In genomic region chr1:15758953-15759661, GRCh38 we compare ENCODE assay signal across 8 cellular contexts. TPM values are rescaled to one million over a fixed set of nuclear protein-coding genes. Genes with fewer than 3 reads are reported as not detected.
DNase-seq lines count a peak whose midpoint lies in the region; ATAC-seq, FAIRE-seq and TF ChIP-seq lines count a peak whose summit lies in the region.
"Had no signal": no experiment of that assay in that cellular context is flagged by ENCODE, and none has a peak within 500 bp of the region (broad histone marks: within the 10 kb centered on the region; RNA-seq: fewer than 3 reads in every experiment).

No MANE protein-coding gene starts in this region.

- no peak for FAIRE-seq in keratinocyte (lab: Jason Lieb, UNC)

- H3K23ac ChIP-seq in IMR-90 (ENCODE audit: low read depth, low read length) = peak overlapping the region; percentile 89

- TF ChIP-seq RAD21 in IMR-90 (IDR thresholded peaks at IDR 0.05; ENCODE audit: low read length) = no peak

- H3K79me2 ChIP-seq in keratinocyte (ENCODE audit: control insufficient read depth, insufficient read depth, low read length) = peaks cover 45% of the 10 kb centered on the region

- peak overlapping the region; percentile 86 for H2AK5ac ChIP-seq in IMR-90 (ENCODE audit: low read depth, low read length)

- peak overlapping the region; percentile 66; the same call in 1 of the 2 replicates for H3K56ac ChIP-seq in IMR-90 (ENCODE audit: extremely low read depth, insufficient read depth, low read length)

- H3K9ac ChIP-seq in IMR-90 (ENCODE audit: low read depth, low read length) (peak overlapping the region; percentile 92), keratinocyte (ENCODE audit: control insufficient read depth, extremely low read depth, insufficient read depth, low read length) (peak overlapping the region; percentile 89)

- in situ Hi-C loops in IMR-90 (cut with MboI; ENCODE audit: low sequenced_read_pairs) (no loop called here), brain microvascular endothelial cell (cut with HindIII; ENCODE audit: low pct_ligation_motif_present, low sequenced_read_pairs) (no loop called here)

- H3K4me3 ChIP-seq in IMR-90 (ENCODE audit: insufficient read depth, low read depth, low read length) (peak overlapping the region; percentile 68), brain microvascular endothelial cell (ENCODE audit: low read depth, low read length) (peak overlapping the region; percentile 77), keratinocyte (ENCODE audit: control insufficient read depth in 2 of 3, extremely low read depth in 1 of 3, insufficient read depth in 2 of 3, low read depth in 1 of 3, low read length in 3 of 3) (peak overlapping the region; percentile 84 to 88 (median 84)), stomach (peak overlapping the region; percentile 60 to 78 (median 76))

- peak overlapping the region; percentile 98 for H2AK9ac ChIP-seq in IMR-90 (replicated peaks; ENCODE audit: low read depth, low read length, poor library complexity)

- H3K9me3 ChIP-seq in IMR-90 (ENCODE audit: control insufficient read depth, insufficient read depth, low read length) (no peaks in the 10 kb centered on the region), keratinocyte (ENCODE audit: control insufficient read depth, low read depth, low read length) (no peaks in the 10 kb centered on the region), stomach (no peaks in the 10 kb centered on the region)

- CTCF ChIA-PET in IMR-90 (lab: Yijun Ruan, JAX) = interaction anchor here (0.6 kb wide), 1 partner anchor 12 kb away, joined by 3 read pairs; no protein-coding TSS in a partner anchor

- peak overlapping the region; percentile 42; the same call in 1 of the 2 replicates for H3K18ac ChIP-seq in IMR-90 (ENCODE audit: low read depth, low read length)

- POLR2A ChIA-PET in IMR-90 (lab: Charles Lee; ENCODE audit: unreplicated experiment) = no interaction called here

- peak overlapping the region; percentile 82 for H2AFZ ChIP-seq in IMR-90 (replicated peaks; ENCODE audit: low read length, poor library complexity)
- H2AFZ ChIP-seq in keratinocyte (ENCODE audit: control insufficient read depth, low read length) = no peak overlapping the region

- no peak for TF ChIP-seq EP300 in stomach (IDR thresholded peaks at IDR 0.05)

- no peak overlapping the region for H2BK20ac ChIP-seq in IMR-90 (ENCODE audit: low read depth, low read length)

- H3K4ac ChIP-seq in IMR-90 (ENCODE audit: low read depth, low read length) = peak overlapping the region; percentile 92

- peak overlapping the region; percentile 47 for H2BK120ac ChIP-seq in IMR-90 (ENCODE audit: low read depth, low read length)

- dilution Hi-C loops in IMR-90 (cut with HindIII; ENCODE audit: low sequenced_read_pairs, unreplicated experiment) (no loop called here), keratinocyte (cut with MboI; ENCODE audit: extremely low pct_ligation_motif_present, low sequenced_read_pairs) (no loop called here)

- DNase-seq in IMR-90 (no peak), brain microvascular endothelial cell (no peak), keratinocyte (ENCODE audit: low read depth, low spot score) (no peak), stomach (no peak), caudate nucleus (lab: John Stamatoyannopoulos, UW) (no peak), cerebellum (ENCODE audit: low spot score) (no peak), GF-D8 (lab: John Stamatoyannopoulos, UW) (no peak)
- DNase-seq: activated CD8-positive, alpha-beta memory T cell treated with anti-CD3 and anti-CD28 coated beads, Interleukin-2, amount 50 U/mL, for 4 hours had no signal

- WGBS in IMR-90 (ENCODE audit: extremely low coverage in 2 of 2, insufficient read length in 1 of 2), 2 experiments = 2% methylated on average over 32 of the region's 58 CpGs; no CpG with 5 or more reads in 1 of the 2 experiments
- WGBS in stomach, 5 donors = 2 to 14% (median 6%) methylated on average over 12 to 58 of the region's 58 CpGs

- peak overlapping the region; percentile 80 to 95 for H4K8ac ChIP-seq in IMR-90 (ENCODE audit: low read depth in 2 of 2, low read length in 2 of 2)

- H3K27me3 ChIP-seq in IMR-90 (ENCODE audit: control insufficient read depth, insufficient read depth, low read length) (no peaks in the 10 kb centered on the region), brain microvascular endothelial cell (replicated peaks) (no peaks in the 10 kb centered on the region), keratinocyte (ENCODE audit: control insufficient read depth, extremely low read depth, insufficient read depth, low read length) (no peaks in the 10 kb centered on the region), stomach (peaks cover 0 to 51% (median 17%) of the 10 kb centered on the region in 3 donors)

- H2BK5ac ChIP-seq in IMR-90 (ENCODE audit: low read depth, low read length, poor library complexity, severe bottlenecking) = peak overlapping the region; percentile 42

- peak overlapping the region; percentile 20 for H4K5ac ChIP-seq in IMR-90 (ENCODE audit: low read depth, low read length)

- peak overlapping the region; percentile 91 for H3K27ac ChIP-seq in IMR-90 (ENCODE audit: insufficient read depth, low read length)
- peak overlapping the region; percentile 2 for H3K27ac ChIP-seq in brain microvascular endothelial cell
- H3K27ac ChIP-seq in keratinocyte (ENCODE audit: control insufficient read depth, insufficient read depth, low read length) = peak overlapping the region; percentile 84
- H3K27ac ChIP-seq in stomach = peak overlapping the region; percentile 47 to 84 (median 80)
- H3K27ac ChIP-seq in caudate nucleus (ENCODE audit: low read depth, low read length) = no peak overlapping the region

- H3K36me3 ChIP-seq in IMR-90 (ENCODE audit: control insufficient read depth, insufficient read depth, low read length) = peaks cover 2% of the 10 kb centered on the region
- peaks cover 1% of the 10 kb centered on the region for H3K36me3 ChIP-seq in brain microvascular endothelial cell (replicated peaks)
- peaks cover 0 to 11% of the 10 kb centered on the region in 2 experiments for H3K36me3 ChIP-seq in keratinocyte (ENCODE audit: control insufficient read depth in 2 of 2, extremely low read depth in 1 of 2, insufficient read depth in 2 of 2, low read length in 2 of 2)
- H3K36me3 ChIP-seq in stomach = no peaks in the 10 kb centered on the region

- H3K4me1 ChIP-seq in IMR-90 (ENCODE audit: control insufficient read depth, insufficient read depth, low read length) = peaks cover 19% of the 10 kb centered on the region
- peaks cover 34% of the 10 kb centered on the region for H3K4me1 ChIP-seq in keratinocyte (ENCODE audit: control insufficient read depth, extremely low read depth, insufficient read depth, low read length)
- peaks cover 55 to 88% (median 72%) of the 10 kb centered on the region in 4 donors for H3K4me1 ChIP-seq in stomach

- peak overlapping the region; percentile 82 for H4K91ac ChIP-seq in IMR-90 (ENCODE audit: insufficient read depth, low read depth, low read length)

- H3K9me1 ChIP-seq in IMR-90 (ENCODE audit: insufficient read depth, low read length) (peaks cover 11% of the 10 kb centered on the region), keratinocyte (ENCODE audit: control insufficient read depth, extremely low read depth, insufficient read depth, low read length) (no peaks in the 10 kb centered on the region)

- no TSS peak for BruUV-seq in IMR-90 (replicated peaks; lab: Mats Ljungman, UMichigan)

- no peak for TF ChIP-seq CTCF in IMR-90 (conservative IDR thresholded peaks at IDR 0.05; ENCODE audit: low read depth, low read length)
- no peak for TF ChIP-seq CTCF in brain microvascular endothelial cell (IDR thresholded peaks at IDR 0.05; ENCODE audit: low read depth, low read length, missing control alignments)
- no peak for TF ChIP-seq CTCF in keratinocyte (optimal IDR thresholded peaks at IDR 0.05 in 1 of 3, IDR thresholded peaks at IDR 0.05 in 1 of 3, conservative IDR thresholded peaks at IDR 0.05 in 1 of 3; ENCODE audit: extremely low read depth in 1 of 3, insufficient read depth in 2 of 3, low read length in 3 of 3)
- TF ChIP-seq CTCF in stomach (IDR thresholded peaks at IDR 0.05) = no peak

- H3K14ac ChIP-seq in IMR-90 (replicated peaks; ENCODE audit: low read depth, low read length) = peak overlapping the region; percentile 95

- H2BK15ac ChIP-seq in IMR-90 (ENCODE audit: low read depth, low read length) = peak overlapping the region; percentile 6; the same call in 1 of the 3 replicates

- intact Hi-C loops in IMR-90 (cut with micrococcal nuclease) = no loop called here
- intact Hi-C loops in stomach (cut with DNase I; ENCODE audit: low total_unique reads) = no loop called here

- H3K4me2 ChIP-seq in IMR-90 (ENCODE audit: low read depth, low read length) (peak overlapping the region; percentile 91), keratinocyte (ENCODE audit: control insufficient read depth, extremely low read depth, insufficient read depth, low read depth, low read length) (peak overlapping the region; percentile 87)

- H4K20me1 ChIP-seq in IMR-90 (ENCODE audit: insufficient read depth, low read length) (peaks cover 29% of the 10 kb centered on the region), keratinocyte (ENCODE audit: control insufficient read depth, extremely low read depth, insufficient read depth, low read length) (no peaks in the 10 kb centered on the region)

- TF ChIP-seq POLR2A in IMR-90 (IDR thresholded peaks at IDR 0.05; ENCODE audit: low read depth, low read length) (no peak), stomach (IDR thresholded peaks at IDR 0.05) (no peak)

- peak; percentile 40 for ATAC-seq in IMR-90 (ENCODE audit: low read depth)

- peaks cover 12 to 44% of the 10 kb centered on the region in 2 experiments for H3K79me1 ChIP-seq in IMR-90 (ENCODE audit: low read depth in 1 of 2, low read length in 2 of 2)

RNA-seq across cellular contexts. Expression of gene FBLIM1, which starts 0.5 kb away (rescaled TPM):
- total RNA-seq in IMR-90 (2012; rRNA removed) (43.6 and 52.2 TPM in 2 replicates), stomach (10 to 100 TPM; 47.0 to 92.1 (median 81.3) TPM), cerebellum (8.9 TPM)
- polyA plus RNA-seq in IMR-90 (2012; rRNA removed) (140 and 159 TPM in 2 replicates), keratinocyte (144 to 223 TPM (median 185 TPM) in 3 replicates), stomach (100 to 1,000 TPM in 1 of 3 donors, 10 to 100 TPM in 2; 17.5 to 128 (median 44.6) TPM)
- 157 and 164 TPM in 2 replicates for polyA plus RNA-seq in IMR-90 (2012; cell fraction: cytosol; rRNA removed)
- polyA plus RNA-seq in IMR-90 (2012; cell fraction: nucleus; rRNA removed; ENCODE audit: low replicate concordance) = 95.1 and 141 TPM in 2 replicates
- 23.5 TPM for polyA plus RNA-seq in keratinocyte (2011; ENCODE audit: low read depth)
- polyA plus RNA-seq in keratinocyte (2011; cell fraction: cytosol; rRNA removed) = 117 and 227 TPM in 2 replicates
- polyA plus RNA-seq in keratinocyte (2011; cell fraction: nucleus; rRNA removed) = 304 and 450 TPM in 2 replicates
- polyA plus RNA-seq in keratinocyte (2012; ENCODE audit: low replicate concordance) = 121 and 176 TPM in 2 replicates
- 87.9 to 246 TPM (median 131 TPM) in 3 replicates for polyA minus RNA-seq in keratinocyte
- polyA minus RNA-seq in keratinocyte (2011; cell fraction: cytosol; rRNA and poly(A)+ RNA removed) = 300 TPM
- polyA minus RNA-seq in keratinocyte (2011; cell fraction: nucleus; rRNA and poly(A)+ RNA removed) = 125 and 154 TPM in 2 replicates

RNA-seq across cellular contexts. Expression of gene TMEM82, which starts 16.8 kb away (rescaled TPM):
- total RNA-seq in IMR-90 (2012; rRNA removed) = not detected in 2 replicates
- polyA plus RNA-seq in IMR-90 (2012; rRNA removed) = not detected in 2 replicates
- polyA plus RNA-seq in IMR-90 (2012; cell fraction: cytosol; rRNA removed) = not detected in 2 replicates
- not detected in 2 replicates for polyA plus RNA-seq in IMR-90 (2012; cell fraction: nucleus; rRNA removed; ENCODE audit: low replicate concordance)
- polyA plus RNA-seq in keratinocyte = not detected in 3 replicates
- polyA plus RNA-seq in keratinocyte (2011; ENCODE audit: low read depth) = not detected
- polyA plus RNA-seq in keratinocyte (2011; cell fraction: cytosol; rRNA removed) = not detected in 2 replicates
- polyA plus RNA-seq in keratinocyte (2011; cell fraction: nucleus; rRNA removed) = not detected in 2 replicates
- polyA plus RNA-seq in keratinocyte (2012; ENCODE audit: low replicate concordance) = not detected in 2 replicates
- not detected in 3 replicates for polyA minus RNA-seq in keratinocyte
- not detected for polyA minus RNA-seq in keratinocyte (2011; cell fraction: cytosol; rRNA and poly(A)+ RNA removed)
- polyA minus RNA-seq in keratinocyte (2011; cell fraction: nucleus; rRNA and poly(A)+ RNA removed) = not detected in 2 replicates
- total RNA-seq in stomach = 1 to 10 TPM in 2 of 5 donors, not detected in 3; 2.2 to 4.9 TPM
- polyA plus RNA-seq in stomach = under 1 TPM in 2 of 3 donors, not detected in 1; 0.10 to 0.75 TPM
- not detected for total RNA-seq in cerebellum

RNA-seq across cellular contexts. Expression of gene SLC25A34, which starts 23.0 kb away (rescaled TPM):
- total RNA-seq in IMR-90 (2012; rRNA removed) (under 0.01 TPM in 1 of 2 replicates, not detected in the other), stomach (10 to 100 TPM in 2 of 5 donors, 1 to 10 TPM in 2, not detected in 1; 1.8 to 16.9 (median 7.5) TPM), cerebellum (2.4 TPM)
- polyA plus RNA-seq in IMR-90 (2012; rRNA removed) (0.72 and 1.1 TPM in 2 replicates), keratinocyte (0.28 to 0.80 TPM (median 0.46 TPM) in 3 replicates), stomach (1 to 10 TPM in 2 of 3 donors, under 1 TPM in 1; 0.75 to 4.1 (median 1.9) TPM)
- 0.08 and 0.45 TPM in 2 replicates for polyA plus RNA-seq in IMR-90 (2012; cell fraction: cytosol; rRNA removed)
- polyA plus RNA-seq in IMR-90 (2012; cell fraction: nucleus; rRNA removed; ENCODE audit: low replicate concordance) = 5.3 and 9.5 TPM in 2 replicates
- polyA plus RNA-seq in keratinocyte (2011; ENCODE audit: low read depth) = 0.42 TPM
- polyA plus RNA-seq in keratinocyte (2011; cell fraction: cytosol; rRNA removed) = 0.04 and 0.16 TPM in 2 replicates
- 2.4 and 3.6 TPM in 2 replicates for polyA plus RNA-seq in keratinocyte (2011; cell fraction: nucleus; rRNA removed)
- 0.23 and 0.82 TPM in 2 replicates for polyA plus RNA-seq in keratinocyte (2012; ENCODE audit: low replicate concordance)
- 0.10 to 0.77 TPM (median 0.26 TPM) in 3 replicates for polyA minus RNA-seq in keratinocyte
- polyA minus RNA-seq in keratinocyte (2011; cell fraction: cytosol; rRNA and poly(A)+ RNA removed) = not detected
- polyA minus RNA-seq in keratinocyte (2011; cell fraction: nucleus; rRNA and poly(A)+ RNA removed) = 1.3 and 1.4 TPM in 2 replicates

RNA-seq across cellular contexts. Expression of gene UQCRHL, which starts 48.3 kb away (rescaled TPM):
- total RNA-seq in IMR-90 (2012; rRNA removed) (1.4 and 2.8 TPM in 2 replicates), stomach (10 to 100 TPM in 1 of 5 donors, 1 to 10 TPM in 2, under 1 TPM in 1, not detected in 1; 0.58 to 11.0 (median 2.0) TPM), cerebellum (2.6 TPM)
- polyA plus RNA-seq in IMR-90 (2012; rRNA removed) (2.4 and 2.6 TPM in 2 replicates), keratinocyte (2.6 to 14.0 TPM (median 4.6 TPM) in 3 replicates), stomach (1 to 10 TPM; 2.4 to 3.4 (median 3.2) TPM)
- polyA plus RNA-seq in IMR-90 (2012; cell fraction: cytosol; rRNA removed) = 0.44 and 0.71 TPM in 2 replicates
- polyA plus RNA-seq in IMR-90 (2012; cell fraction: nucleus; rRNA removed; ENCODE audit: low replicate concordance) = 0.13 and 1.4 TPM in 2 replicates
- 2.5 TPM for polyA plus RNA-seq in keratinocyte (2011; ENCODE audit: low read depth)
- 6.8 and 8.4 TPM in 2 replicates for polyA plus RNA-seq in keratinocyte (2011; cell fraction: cytosol; rRNA removed)
- polyA plus RNA-seq in keratinocyte (2011; cell fraction: nucleus; rRNA removed) = 2.1 TPM in 2 replicates
- 2.6 and 4.3 TPM in 2 replicates for polyA plus RNA-seq in keratinocyte (2012; ENCODE audit: low replicate concordance)
- 0.23 to 0.77 TPM in 2 of 3 replicates, not detected in the other for polyA minus RNA-seq in keratinocyte
- 8.2 TPM for polyA minus RNA-seq in keratinocyte (2011; cell fraction: cytosol; rRNA and poly(A)+ RNA removed)
- polyA minus RNA-seq in keratinocyte (2011; cell fraction: nucleus; rRNA and poly(A)+ RNA removed) = 0.21 TPM in 1 of 2 replicates, not detected in the other
